Comparison of ENCODE assay signal across 8 cellular contexts in genomic region chr14:74867673-74868072, GRCh38. TPM values are rescaled to one million over a fixed set of nuclear protein-coding genes. Genes with fewer than 3 reads are reported as not detected.
A peak's percentile ranks its signal among the peaks of the same experiment; 100 is the strongest.
DNase-seq lines count a peak whose midpoint lies in the region; ATAC-seq lines count a peak whose summit lies in the region.

No MANE protein-coding gene starts in this region.

- H2AFZ ChIP-seq in neuronal stem cell (ENCODE audit: low read length): peak overlapping the region; percentile 52

- H2BK120ac ChIP-seq in neuronal stem cell (ENCODE audit: low read depth, low read length): no peak overlapping the region

- no peak overlapping the region for H4K8ac ChIP-seq in neuronal stem cell (ENCODE audit: low read depth, low read length)

- H3K14ac ChIP-seq in neuronal stem cell (ENCODE audit: low read length): no peak overlapping the region

- H2BK5ac ChIP-seq in neuronal stem cell (ENCODE audit: low read length): no peak overlapping the region

- H3K27ac ChIP-seq in angular gyrus (ENCODE audit: low read depth, low read length) (peak overlapping the region; percentile 16), neuronal stem cell (replicated peaks; ENCODE audit: low read length) (no peak overlapping the region)

- H2BK12ac ChIP-seq in neuronal stem cell (ENCODE audit: low read length): no peak overlapping the region

- H3K4me3 ChIP-seq in neuronal stem cell (ENCODE audit: low read length in 2 of 2): no peak overlapping the region

- no peaks in the 10 kb centered on the region for H3K4me1 ChIP-seq in neuronal stem cell (ENCODE audit: control insufficient read depth in 2 of 2, insufficient read depth in 1 of 2, low read depth in 1 of 2, low read length in 2 of 2)

- no peaks in the 10 kb centered on the region for H3K9me3 ChIP-seq in T-helper 17 cell (ENCODE audit: control insufficient read depth, low read length, poor library complexity, severe bottlenecking)
- H3K9me3 ChIP-seq in neuronal stem cell (replicated peaks in 1 of 2; ENCODE audit: control insufficient read depth in 2 of 2, insufficient read depth in 1 of 2, low read depth in 1 of 2, low read length in 2 of 2): no peaks in the 10 kb centered on the region

- H3K4ac ChIP-seq in neuronal stem cell (ENCODE audit: low read length): no peak overlapping the region

- H3K4me3 Mint-ChIP-seq in T-helper 17 cell: peak overlapping the region; percentile 32

- no peak overlapping the region for H2BK15ac ChIP-seq in neuronal stem cell (ENCODE audit: low read length)

- H3K18ac ChIP-seq in neuronal stem cell (ENCODE audit: low read length): no peak overlapping the region

- peak in 10 of 14 donors; percentile 9 to 64 (median 18) for DNase-seq in C1 segment of cervical spinal cord (lab: John Stamatoyannopoulos, UW)
- DNase-seq in T-helper 17 cell: no peak
- no peak for DNase-seq in neuronal stem cell (ENCODE audit: low spot score)
- DNase-seq in effector CD8-positive, alpha-beta T cell (lab: John Stamatoyannopoulos, UW): no peak
- no peak for DNase-seq in RKO (ENCODE audit: low spot score)

- peaks cover 0 to 15% (median 0%) of the 10 kb centered on the region in 3 experiments for H3K27me3 ChIP-seq in neuronal stem cell (ENCODE audit: control insufficient read depth in 3 of 3, insufficient read depth in 3 of 3, low read depth in 1 of 3, low read length in 3 of 3)

- ATAC-seq in T-helper 17 cell (peak; percentile 96), HG03354 (IDR thresholded peaks at IDR 0.05; ENCODE audit: poor library complexity, severe bottlenecking, unreplicated experiment) (no peak), HG03175 (IDR thresholded peaks at IDR 0.05; ENCODE audit: unreplicated experiment) (no peak)

- H3K23ac ChIP-seq in neuronal stem cell (ENCODE audit: low read depth, low read length, poor library complexity): no peak overlapping the region

- no peak overlapping the region for H3K9ac ChIP-seq in neuronal stem cell (ENCODE audit: low read depth, low read length, poor library complexity)

- peaks cover 5% of the 10 kb centered on the region for H3K27me3 Mint-ChIP-seq in T-helper 17 cell

- H4K91ac ChIP-seq in neuronal stem cell (ENCODE audit: low read depth, low read length, poor library complexity): no peak overlapping the region

- no peaks in the 10 kb centered on the region for H3K79me1 ChIP-seq in neuronal stem cell (ENCODE audit: low read depth, low read length)

- no peaks in the 10 kb centered on the region for H3K36me3 ChIP-seq in neuronal stem cell (replicated peaks in 1 of 2; ENCODE audit: control insufficient read depth in 2 of 2, insufficient read depth in 2 of 2, low read length in 2 of 2)

- H3K4me2 ChIP-seq in neuronal stem cell (ENCODE audit: insufficient read depth, low read length, poor library complexity, severe bottlenecking): no peak overlapping the region

- no peak overlapping the region for H2AK5ac ChIP-seq in neuronal stem cell (ENCODE audit: low read depth, low read length)

- peak overlapping the region; percentile 85 for H3K27ac Mint-ChIP-seq in T-helper 17 cell

- H3K36me3 Mint-ChIP-seq in T-helper 17 cell (ENCODE audit: low read depth): no peaks in the 10 kb centered on the region

- peaks cover 19% of the 10 kb centered on the region for H3K4me1 Mint-ChIP-seq in T-helper 17 cell

- WGBS in neuronal stem cell (ENCODE audit: extremely low coverage in 2 of 2, insufficient read length in 2 of 2, insufficient replicate concordance in 1 of 2), 2 donors: no CpG with 5 or more reads among the region's 5 CpGs

RNA-seq across cellular contexts. Expression of gene PROX2, which starts 8.3 kb away (rescaled TPM):
- not detected for total RNA-seq in T-helper 17 cell
- polyA plus RNA-seq in neuronal stem cell (2013, experiment 1 of 2): not detected
- not detected for polyA plus RNA-seq in neuronal stem cell (2013, experiment 2 of 2)

RNA-seq across cellular contexts. Expression of gene DLST, which starts 14.0 kb away (rescaled TPM):
- total RNA-seq in T-helper 17 cell: 100 to 1,000 TPM; 127 to 134 TPM
- 48.6 TPM for polyA plus RNA-seq in neuronal stem cell (2013, experiment 1 of 2)
- 47.6 TPM for polyA plus RNA-seq in neuronal stem cell (2013, experiment 2 of 2)

RNA-seq across cellular contexts. Expression of gene RPS6KL1, which starts 55.4 kb away (rescaled TPM):
- total RNA-seq in T-helper 17 cell: 1 to 10 TPM; 1.0 to 1.9 TPM
- polyA plus RNA-seq in neuronal stem cell (2013, experiment 1 of 2): 4.4 TPM
- polyA plus RNA-seq in neuronal stem cell (2013, experiment 2 of 2): 4.9 TPM

Comparison
In these comparisons a context has a peak if more than half of its experiments do, and no peak if none do; other contexts are left out.
1. DNase-seq: peak in C1 segment of cervical spinal cord (10 of 14); none in T-helper 17 cell (0 of 3), neuronal stem cell (single experiment), effector CD8-positive, alpha-beta T cell (single experiment) and RKO (single experiment).